Comparison of ENCODE assay signal across 16 cellular contexts in the genomic region with DNA sequence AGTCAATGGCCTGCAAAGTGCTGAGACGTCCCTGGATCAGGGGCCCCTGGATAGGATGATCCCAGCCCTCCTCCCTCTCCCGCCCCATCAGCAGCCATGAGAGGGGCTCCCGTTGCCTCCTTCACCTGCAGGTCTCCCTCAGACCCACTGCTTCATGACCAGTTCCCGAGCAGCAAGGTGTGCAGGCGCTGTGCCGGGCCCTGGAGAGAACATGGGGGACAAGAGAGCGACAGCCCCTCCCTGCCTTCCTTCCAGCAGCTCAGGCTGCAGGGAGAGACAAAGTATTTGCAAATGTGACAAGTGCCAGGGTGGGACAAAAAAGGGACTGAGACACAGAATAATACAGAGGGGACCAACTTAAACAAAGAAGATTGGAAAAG.
"Had no signal": no experiment of that assay in that cellular context is flagged by ENCODE, and none has a peak within 500 bp of the region (broad histone marks: within the 10 kb centered on the region; RNA-seq: fewer than 3 reads in every experiment).

No MANE protein-coding gene starts in this region.

- H3K9me3 ChIP-seq: adrenal gland, body of pancreas, colonic mucosa, gastrocnemius medialis, heart left ventricle had no signal

- H3K27me3 Mint-ChIP-seq: activated CD8-positive, alpha-beta T cell treated with anti-CD3 and anti-CD28 coated beads for 36 hours; activated naive CD4-positive, alpha-beta T cell treated with anti-CD3 and anti-CD28 coated beads, Interleukin-2, amount 50 U/mL, for 24 hours; activated naive CD8-positive, alpha-beta T cell treated with anti-CD3 and anti-CD28 coated beads for 36 hours; activated T-helper 17 cell treated with anti-CD3 and anti-CD28 coated beads, Interleukin-2, amount 50 U/mL, for 72 hours had no signal

- H3K27ac Mint-ChIP-seq: activated CD8-positive, alpha-beta T cell treated with anti-CD3 and anti-CD28 coated beads for 36 hours; activated naive CD8-positive, alpha-beta T cell treated with anti-CD3 and anti-CD28 coated beads for 36 hours; activated naive CD8-positive, alpha-beta T cell treated with anti-CD3 and anti-CD28 coated beads, Interleukin-2, amount 50 U/mL, for 24 hours; activated T-helper 17 cell treated with anti-CD3 and anti-CD28 coated beads, Interleukin-2, amount 50 U/mL, for 72 hours; T-cell; T-helper 1 cell treated with Interleukin-12 subunit alpha and Interleukin-12 subunit beta and Interleukin-4 antibody, amounts not matched to agents 30 μg/mL and 1 μg/mL, for 36 hours had no signal

- DNase-seq: activated CD8-positive, alpha-beta memory T cell treated with anti-CD3 and anti-CD28 coated beads for 24 hours; cerebellar nuclear complex had no signal

- H3K4me3 Mint-ChIP-seq: activated CD8-positive, alpha-beta T cell treated with anti-CD3 and anti-CD28 coated beads for 36 hours; activated naive CD4-positive, alpha-beta T cell treated with anti-CD3 and anti-CD28 coated beads, Interleukin-2, amount 50 U/mL, for 24 hours; activated naive CD8-positive, alpha-beta T cell treated with anti-CD3 and anti-CD28 coated beads for 36 hours; activated naive CD8-positive, alpha-beta T cell treated with anti-CD3 and anti-CD28 coated beads, Interleukin-2, amount 50 U/mL, for 24 hours; activated T-cell treated with anti-CD3 and anti-CD28 coated beads, Interleukin-2, amount 50 U/mL, for 4 hours; activated T-helper 17 cell treated with anti-CD3 and anti-CD28 coated beads, Interleukin-2, amount 50 U/mL, for 72 hours; T-cell; T-helper 1 cell treated with Interleukin-12 subunit alpha and Interleukin-12 subunit beta and Interleukin-4 antibody, amounts not matched to agents 30 μg/mL and 1 μg/mL, for 36 hours had no signal

- H3K36me3 ChIP-seq: adrenal gland, colonic mucosa, gastrocnemius medialis, heart left ventricle, WERI-Rb-1 had no signal

- H3K9me3 Mint-ChIP-seq: activated CD8-positive, alpha-beta T cell treated with anti-CD3 and anti-CD28 coated beads for 36 hours; activated naive CD4-positive, alpha-beta T cell treated with anti-CD3 and anti-CD28 coated beads, Interleukin-2, amount 50 U/mL, for 24 hours; activated naive CD8-positive, alpha-beta T cell treated with anti-CD3 and anti-CD28 coated beads for 36 hours; activated naive CD8-positive, alpha-beta T cell treated with anti-CD3 and anti-CD28 coated beads, Interleukin-2, amount 50 U/mL, for 24 hours; activated T-cell treated with anti-CD3 and anti-CD28 coated beads, Interleukin-2, amount 50 U/mL, for 4 hours; activated T-helper 17 cell treated with anti-CD3 and anti-CD28 coated beads, Interleukin-2, amount 50 U/mL, for 72 hours; T-cell; T-helper 1 cell treated with Interleukin-12 subunit alpha and Interleukin-12 subunit beta and Interleukin-4 antibody, amounts not matched to agents 30 μg/mL and 1 μg/mL, for 36 hours had no signal

- H3K4me1 ChIP-seq: adrenal gland, body of pancreas, colonic mucosa, heart left ventricle had no signal

- H3K27me3 ChIP-seq: adrenal gland, body of pancreas, colonic mucosa, gastrocnemius medialis had no signal

- H3K4me3 ChIP-seq: adrenal gland, body of pancreas, colonic mucosa, gastrocnemius medialis, heart left ventricle had no signal

- H3K36me3 Mint-ChIP-seq: activated naive CD4-positive, alpha-beta T cell treated with anti-CD3 and anti-CD28 coated beads, Interleukin-2, amount 50 U/mL, for 24 hours; activated naive CD8-positive, alpha-beta T cell treated with anti-CD3 and anti-CD28 coated beads for 36 hours; T-cell had no signal

- H3K27ac ChIP-seq: adrenal gland, body of pancreas, colonic mucosa, gastrocnemius medialis, heart left ventricle, WERI-Rb-1 had no signal

- H3K4me1 Mint-ChIP-seq: activated naive CD8-positive, alpha-beta T cell treated with anti-CD3 and anti-CD28 coated beads, Interleukin-2, amount 50 U/mL, for 24 hours; activated T-helper 17 cell treated with anti-CD3 and anti-CD28 coated beads, Interleukin-2, amount 50 U/mL, for 72 hours had no signal
